8 cellular contexts compared by ENCODE assay signal in the genomic region with DNA sequence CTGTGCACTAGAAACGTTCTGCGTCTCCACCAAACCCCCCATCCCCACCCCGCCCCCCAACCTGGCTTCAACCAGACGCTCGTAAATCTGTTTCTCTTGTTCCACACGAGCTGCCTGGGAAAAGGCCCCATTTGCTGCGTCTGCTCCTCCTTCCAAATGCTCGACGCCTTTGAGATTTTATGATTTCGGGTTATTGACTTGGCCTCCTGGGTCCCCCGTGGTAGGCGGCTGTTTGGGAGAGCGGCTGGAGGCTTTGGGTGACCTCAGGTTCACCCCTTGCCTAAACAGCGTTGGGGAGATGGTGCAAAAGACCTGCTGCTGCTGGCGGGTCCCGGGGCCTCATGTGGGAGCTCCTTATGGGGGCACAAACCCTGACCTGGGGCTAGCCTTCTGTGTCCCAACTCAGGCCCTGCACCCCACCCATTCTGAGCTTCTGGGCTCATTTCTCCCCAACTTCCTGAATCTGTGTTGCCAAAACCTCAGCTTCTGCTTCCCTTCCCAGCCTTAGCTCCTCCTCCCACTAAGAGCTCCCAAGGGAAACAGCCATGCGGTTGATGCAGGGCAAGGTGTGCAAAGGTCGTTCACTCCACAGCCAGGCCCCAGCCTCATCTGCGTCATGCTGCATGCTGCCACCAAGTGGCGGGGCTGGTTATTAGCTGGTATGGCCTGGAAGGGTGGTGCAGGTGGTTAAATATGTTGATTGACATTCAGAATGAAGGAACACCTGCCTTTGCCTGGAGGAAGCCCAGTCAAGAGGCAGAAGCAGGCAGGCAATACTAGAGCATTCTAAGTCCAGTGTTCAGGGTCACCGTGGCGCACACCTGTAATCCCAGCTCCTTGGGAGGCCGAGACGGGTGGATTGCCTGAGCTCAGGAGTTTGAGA. TPM values are rescaled to one million over a fixed set of nuclear protein-coding genes. Genes with fewer than 3 reads are reported as not detected.
DNase-seq lines count a peak whose midpoint lies in the region; ATAC-seq, FAIRE-seq and TF ChIP-seq lines count a peak whose summit lies in the region.

No MANE protein-coding gene starts in this region.

- TF ChIP-seq RAD21 in Ishikawa (IDR thresholded peaks at IDR 0.05; ENCODE audit: low read depth), result peak; percentile 78

- H3K9ac ChIP-seq in endothelial cell of umbilical vein (replicated peaks; ENCODE audit: extremely low read depth, insufficient read depth, low read length), result no peak overlapping the region

- H2AFZ ChIP-seq in PC-9 (no peak overlapping the region), endothelial cell of umbilical vein (ENCODE audit: low read depth, low read length) (no peak overlapping the region), osteoblast (ENCODE audit: low read length) (peak overlapping the region; percentile 68)

- H3K27ac ChIP-seq in PC-9, result peak overlapping the region; percentile 33; the same call in 1 of the 2 replicates
- H3K27ac ChIP-seq in endothelial cell of umbilical vein (ENCODE audit: insufficient read depth, low read depth, low read length), result no peak overlapping the region
- H3K27ac ChIP-seq in osteoblast (ENCODE audit: low read depth, low read length), result peak overlapping the region; percentile 24

- dilution Hi-C loops in endothelial cell of umbilical vein (cut with MboI; ENCODE audit: extremely low pct_ligation_motif_present, low sequenced_read_pairs), result no loop called here

- ATAC-seq in HG03469 (IDR thresholded peaks at IDR 0.05; ENCODE audit: unreplicated experiment), result no peak

- no peaks in the 10 kb centered on the region for H3K27me3 ChIP-seq in PC-9 (ENCODE audit: insufficient read depth, low read depth)
- no peaks in the 10 kb centered on the region for H3K27me3 ChIP-seq in endothelial cell of umbilical vein (ENCODE audit: control insufficient read depth in 2 of 2, insufficient read depth in 2 of 2, low read length in 2 of 2)
- H3K27me3 ChIP-seq in osteoblast (ENCODE audit: insufficient read depth, low read length), result peaks cover 6% of the 10 kb centered on the region

- H3F3A ChIP-seq in PC-9 (ENCODE audit: insufficient read depth, low read depth), result no peaks in the 10 kb centered on the region

- H3K36me3 ChIP-seq in PC-9 (ENCODE audit: low read depth) (no peaks in the 10 kb centered on the region), endothelial cell of umbilical vein (ENCODE audit: control insufficient read depth in 2 of 2, extremely low read depth in 1 of 2, insufficient read depth in 2 of 2, low read length in 2 of 2) (no peaks in the 10 kb centered on the region), osteoblast (ENCODE audit: insufficient read depth, low read length) (no peaks in the 10 kb centered on the region)

- intact Hi-C loops in PC-9 (cut with micrococcal nuclease; ENCODE audit: unreplicated experiment) (loop anchor here (1.0 to 10.0 kb wide), 3 partner anchors 43 to 244 kb away; partner anchors contain the start of gene ABHD11), endothelial cell of umbilical vein (cut with micrococcal nuclease) (loop anchor here (1.0 kb wide), 1 partner anchor 113 kb away; no protein-coding TSS in a partner anchor)

- H4K20me1 ChIP-seq in PC-9 (ENCODE audit: insufficient read depth) (no peaks in the 10 kb centered on the region), endothelial cell of umbilical vein (replicated peaks; ENCODE audit: control insufficient read depth, extremely low read depth, insufficient read depth, low read length) (no peaks in the 10 kb centered on the region), osteoblast (ENCODE audit: insufficient read depth, low read length) (no peaks in the 10 kb centered on the region)

- H3K79me2 ChIP-seq in PC-9 (ENCODE audit: low read depth) (no peaks in the 10 kb centered on the region), endothelial cell of umbilical vein (ENCODE audit: control insufficient read depth, insufficient read depth, low read length) (no peaks in the 10 kb centered on the region), osteoblast (ENCODE audit: insufficient read depth, low read length) (no peaks in the 10 kb centered on the region)

- FAIRE-seq in endothelial cell of umbilical vein (lab: Jason Lieb, UNC), result no peak

- CTCF ChIA-PET in PC-9 (lab: Charles Lee) (interaction anchor here (0.5 to 1.3 kb wide), 13 partner anchors 17 to 392 kb away, joined by 3 to 11 read pairs (median 4); no protein-coding TSS in a partner anchor), endothelial cell of umbilical vein (lab: Charles Lee) (interaction anchor here (0.8 to 3.2 kb wide), 14 partner anchors 9 to 115 kb away, joined by 3 to 23 read pairs (median 4); no protein-coding TSS in a partner anchor)

- TF ChIP-seq POLR2A in endothelial cell of umbilical vein (IDR thresholded peaks at IDR 0.05; ENCODE audit: low read depth, low read length), result no peak

- POLR2A ChIA-PET in PC-9 (lab: Charles Lee; ENCODE audit: unreplicated experiment) (interaction anchor here (0.6 to 0.7 kb wide), 5 partner anchors 236 to 1643 kb away, joined by 3 to 8 read pairs (median 4); no protein-coding TSS in a partner anchor), endothelial cell of umbilical vein (lab: Charles Lee) (no interaction called here)

- peak; percentile 65 for DNase-seq in SIG-M5 treated with dmso at 0.1 percent for 504 hours (lab: John Stamatoyannopoulos, UW; ENCODE audit: unreplicated experiment)
- no peak for DNase-seq in SIG-M5 (lab: John Stamatoyannopoulos, UW)
- DNase-seq in PC-9, result peak; percentile 90 to 91
- peak; percentile 24 for DNase-seq in endothelial cell of umbilical vein (ENCODE audit: low read depth, low spot score)
- DNase-seq in osteoblast (ENCODE audit: insufficient read length, low spot score, missing footprints), result peak; percentile 91
- DNase-seq in cerebellar nuclear complex (lab: John Stamatoyannopoulos, UW), result no peak

- TF ChIP-seq CTCF in PC-9 (conservative IDR thresholded peaks at IDR 0.05), result peak; percentile 74
- TF ChIP-seq CTCF in endothelial cell of umbilical vein (IDR thresholded peaks at IDR 0.05; ENCODE audit: extremely low read depth in 1 of 2, insufficient read depth in 1 of 2, low read depth in 1 of 2, low read length in 2 of 2), result peak; percentile 31 to 50
- TF ChIP-seq CTCF in osteoblast (IDR thresholded peaks at IDR 0.05; ENCODE audit: extremely low read depth, low read depth, low read length), result peak; percentile 58

- H3K9me3 ChIP-seq in PC-9 (ENCODE audit: insufficient read depth, low read depth) (no peaks in the 10 kb centered on the region), endothelial cell of umbilical vein (replicated peaks; ENCODE audit: control insufficient read depth, insufficient read depth, low read length) (no peaks in the 10 kb centered on the region), osteoblast (ENCODE audit: low read depth, low read length) (no peaks in the 10 kb centered on the region)

- H3K4me2 ChIP-seq in PC-9 (peak overlapping the region; percentile 32), endothelial cell of umbilical vein (ENCODE audit: insufficient read depth, low read length) (no peak overlapping the region), osteoblast (ENCODE audit: insufficient read depth, low read length) (no peak overlapping the region)

- no peak for TF ChIP-seq EP300 in Ishikawa (IDR thresholded peaks at IDR 0.05; ENCODE audit: borderline replicate concordance)

- BruUV-seq in PC-9 (replicated peaks; lab: Mats Ljungman, UMichigan) (no TSS peak), endothelial cell of umbilical vein (replicated peaks; lab: Mats Ljungman, UMichigan) (no TSS peak)

- H3K4me3 ChIP-seq in PC-9 (no peak overlapping the region), endothelial cell of umbilical vein (replicated peaks in 1 of 3; ENCODE audit: insufficient read depth in 1 of 3, low read depth in 1 of 3, low read length in 3 of 3) (no peak overlapping the region), osteoblast (ENCODE audit: insufficient read depth, low read length) (no peak overlapping the region)

- no peaks in the 10 kb centered on the region for H3K9me1 ChIP-seq in endothelial cell of umbilical vein (replicated peaks; ENCODE audit: control insufficient read depth, extremely low read depth, insufficient read depth, low read length)

- H3K4me1 ChIP-seq in PC-9 (replicated peaks; ENCODE audit: insufficient read depth) (peaks cover 11% of the 10 kb centered on the region), endothelial cell of umbilical vein (ENCODE audit: control insufficient read depth, extremely low read depth, insufficient read depth, low read length) (no peaks in the 10 kb centered on the region), osteoblast (ENCODE audit: insufficient read depth, low read length) (peaks cover 24% of the 10 kb centered on the region)

- H3K9me2 ChIP-seq in PC-9 (ENCODE audit: insufficient read depth), result no peaks in the 10 kb centered on the region

TF ChIP-seq in Ishikawa, 13 proteins besides CTCF, POLR2A, EP300 and RAD21 (continues in another document):
- TF ChIP-seq TEAD4 (IDR thresholded peaks at IDR 0.05) (no peak), MAX (IDR thresholded peaks at IDR 0.05) (no peak), TCF12 (IDR thresholded peaks at IDR 0.05; ENCODE audit: low read depth) (no peak), FOXM1 (IDR thresholded peaks at IDR 0.05; ENCODE audit: borderline replicate concordance, low read depth) (no peak), CREB1 (IDR thresholded peaks at IDR 0.05; ENCODE audit: low read depth) (no peak), YY1 (IDR thresholded peaks at IDR 0.05; ENCODE audit: low read depth) (no peak)

TF ChIP-seq in endothelial cell of umbilical vein, 7 proteins besides CTCF, POLR2A, EP300 and RAD21:
- no peak for TF ChIP-seq GATA2 (IDR thresholded peaks at IDR 0.05; ENCODE audit: insufficient read depth, insufficient read length, low read depth, low read length)
- no peak for TF ChIP-seq MAX (IDR thresholded peaks at IDR 0.05; ENCODE audit: insufficient read depth, insufficient read length)
- no peak for TF ChIP-seq JUN (IDR thresholded peaks at IDR 0.05; ENCODE audit: borderline replicate concordance, insufficient read depth, insufficient read length, low read depth)
- TF ChIP-seq MYC (IDR thresholded peaks at IDR 0.05; ENCODE audit: low read depth, low read length), result no peak
- TF ChIP-seq POLR2AphosphoS5 (IDR thresholded peaks at IDR 0.05; ENCODE audit: insufficient read depth, low read depth, low read length), result no peak
- no peak for TF ChIP-seq FOS (IDR thresholded peaks at IDR 0.05; ENCODE audit: borderline replicate concordance, insufficient read depth, low read length)
TF ChIP-seq in endothelial cell of umbilical vein: peak in this region for 0.

RNA-seq across cellular contexts. Expression of gene ELN, which starts 49.1 kb away (rescaled TPM):
- 0.11 TPM in 1 of 2 replicates, not detected in the other for total RNA-seq in PC-9 (2021)
- 0.18 and 1.7 TPM in 2 replicates for total RNA-seq in endothelial cell of umbilical vein
- 2.6 and 3.1 TPM in 2 replicates for polyA plus RNA-seq in endothelial cell of umbilical vein
- 1.2 and 2.4 TPM in 2 replicates for polyA plus RNA-seq in endothelial cell of umbilical vein (2011; cell fraction: cytosol; rRNA removed)
- polyA plus RNA-seq in endothelial cell of umbilical vein (2011; cell fraction: nucleus; rRNA removed), result 1.7 and 3.5 TPM in 2 replicates
- 0.10 TPM in 1 of 2 replicates, not detected in the other for polyA plus RNA-seq in endothelial cell of umbilical vein (2012)
- 0.98 and 1.5 TPM in 2 replicates for polyA minus RNA-seq in endothelial cell of umbilical vein
- polyA minus RNA-seq in endothelial cell of umbilical vein (2011; cell fraction: cytosol; rRNA and poly(A)+ RNA removed), result not detected
- polyA minus RNA-seq in endothelial cell of umbilical vein (2011; cell fraction: nucleus; rRNA and poly(A)+ RNA removed), result 1.1 and 2.1 TPM in 2 replicates
- total RNA-seq in osteoblast, result 69.1 and 113 TPM in 2 replicates

Comparison
In these comparisons a context has a peak if more than half of its experiments do, and no peak if none do; other contexts are left out.
1. DNase-seq: peak in SIG-M5 treated with dmso at 0.1 percent for 504 hours (single experiment), PC-9 (2 of 2), endothelial cell of umbilical vein (single experiment) and osteoblast (single experiment); none in SIG-M5 (single experiment) and cerebellar nuclear complex (0 of 2).
2. RNA of gene ELN, which starts 49.1 kb away (total RNA-seq): 69.1 to 113 TPM in osteoblast; 0.18 to 1.7 TPM in endothelial cell of umbilical vein and 0.11 TPM in PC-9; every median in the first group is over 10 times any median in the second.
3. Peak in every context shown above with its lines, with median percentiles within 50 percentile points of each other: CTCF ChIP-seq.